24 cellular contexts compared by ENCODE assay signal in genomic region chr5:147517383-147517782, GRCh38.
"Had no signal": no experiment of that assay in that cellular context is flagged by ENCODE, and none has a peak within 500 bp of the region (broad histone marks: within the 10 kb centered on the region; RNA-seq: fewer than 3 reads in every experiment).

No MANE protein-coding gene starts in this region.

- H3K4me3 ChIP-seq: colonic mucosa, esophagus squamous epithelium, gastrocnemius medialis, heart right ventricle, left lung, lower lobe of right lung, mucosa of descending colon had no signal

- H3K9me3 Mint-ChIP-seq: dendritic cell treated with granulocyte-macrophage colony-stimulating factor and Interleukin-4, amounts not matched to agents 40 ng/mL and 50 ng/mL, for 4 days; effector memory CD8-positive, alpha-beta T cell; endodermal cell; mesothelial cell of epicardium had no signal

- DNase-seq: colonic mucosa; cortex of kidney; effector CD8-positive, alpha-beta T cell; effector memory CD8-positive, alpha-beta T cell; endodermal cell; erythroblast; esophagus squamous epithelium; foreskin fibroblast; foreskin melanocyte; gastrocnemius medialis; glutamatergic neuron; head of caudate nucleus; heart right ventricle; hippocampal formation; left cardiac atrium; left lung; left ventricle myocardium superior; lower lobe of right lung; mesenchymal stem cell; mucosa of descending colon; naive B cell had no signal

- H3K36me3 ChIP-seq: colonic mucosa, esophagus squamous epithelium, gastrocnemius medialis, heart right ventricle, left lung, lower lobe of right lung had no signal

- H3K27me3 ChIP-seq: colonic mucosa, gastrocnemius medialis, heart right ventricle, left lung had no signal

- H3K27ac ChIP-seq: colonic mucosa, epithelial cell of prostate, esophagus squamous epithelium, gastrocnemius medialis, heart right ventricle, left lung, lower lobe of right lung had no signal

- H3K27ac Mint-ChIP-seq: dendritic cell treated with granulocyte-macrophage colony-stimulating factor and Interleukin-4, amounts not matched to agents 40 ng/mL and 50 ng/mL, for 4 days; effector memory CD8-positive, alpha-beta T cell; endodermal cell; mesothelial cell of epicardium; naive B cell had no signal

- H3K36me3 Mint-ChIP-seq: mesothelial cell of epicardium, naive B cell had no signal

- H3K9me3 ChIP-seq: colonic mucosa, esophagus squamous epithelium, gastrocnemius medialis, heart right ventricle, left lung, lower lobe of right lung, mucosa of descending colon had no signal

- H3K4me1 Mint-ChIP-seq: naive B cell had no signal

- H3K4me3 Mint-ChIP-seq: dendritic cell treated with granulocyte-macrophage colony-stimulating factor and Interleukin-4, amounts not matched to agents 40 ng/mL and 50 ng/mL, for 4 days; effector memory CD8-positive, alpha-beta T cell; endodermal cell; mesothelial cell of epicardium; naive B cell had no signal

- H3K4me1 ChIP-seq: colonic mucosa, esophagus squamous epithelium, gastrocnemius medialis, left lung, lower lobe of right lung had no signal
